21 cellular contexts compared by ENCODE assay signal in the genomic region with DNA sequence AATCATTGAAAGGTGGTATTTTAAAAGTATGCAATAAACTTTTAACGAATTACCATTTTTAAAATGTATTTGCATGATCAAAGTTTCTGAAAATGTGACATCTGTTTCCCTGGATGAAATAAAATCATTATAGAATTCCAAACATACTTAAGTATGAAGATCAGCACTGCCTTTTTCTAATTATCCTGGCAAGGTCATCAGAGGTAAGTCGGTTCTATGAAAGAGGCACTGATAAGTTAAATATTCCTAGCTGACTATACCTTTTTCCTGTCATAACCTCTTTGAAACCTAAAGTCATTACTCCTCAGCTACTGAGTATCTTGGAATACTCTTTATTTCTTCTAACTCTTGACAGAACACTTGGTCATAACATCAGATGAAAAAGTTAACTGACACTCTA.
"Had no signal": no experiment of that assay in that cellular context is flagged by ENCODE, and none has a peak within 500 bp of the region (broad histone marks: within the 10 kb centered on the region; RNA-seq: fewer than 3 reads in every experiment).

No MANE protein-coding gene starts in this region.

- ATAC-seq: activated naive CD8-positive, alpha-beta T cell treated with anti-CD3 and anti-CD28 coated beads, Interleukin-2, amount 50 U/mL, for 24 hours; activated T-helper 17 cell treated with anti-CD3 and anti-CD28 coated beads, Interleukin-2, amount 50 U/mL, for 72 hours; left lobe of liver; naive thymus-derived CD8-positive, alpha-beta T cell; stimulated activated naive B cell treated with anti-CD40 and anti-IgM and Interleukin-4, amounts not matched to agents 10 μg/mL and 1 μg/mL and 100 μg/mL, for 72 hours had no signal

- H3K36me3 Mint-ChIP-seq: memory B cell; naive thymus-derived CD8-positive, alpha-beta T cell; stimulated activated naive B cell treated with anti-CD40 and anti-IgM and Interleukin-4, amounts not matched to agents 10 μg/mL and 1 μg/mL and 100 μg/mL, for 72 hours had no signal

- H3K27ac ChIP-seq: ascending aorta, right atrium auricular region, skin epidermis, tibial artery had no signal

- H3K4me1 ChIP-seq: right atrium auricular region, tibial artery had no signal

- H3K9me3 Mint-ChIP-seq: activated naive CD8-positive, alpha-beta T cell treated with anti-CD3 and anti-CD28 coated beads, Interleukin-2, amount 50 U/mL, for 24 hours; activated T-helper 17 cell treated with anti-CD3 and anti-CD28 coated beads, Interleukin-2, amount 50 U/mL, for 72 hours; memory B cell; naive thymus-derived CD8-positive, alpha-beta T cell; stimulated activated naive B cell treated with anti-CD40 and anti-IgM and Interleukin-4, amounts not matched to agents 10 μg/mL and 1 μg/mL and 100 μg/mL, for 72 hours; T-helper 2 cell treated with Interferon-gamma antibody and Interleukin-4, amounts not matched to agents 5 μg/mL and 100 μg/mL, for 36 hours had no signal

- H3K27me3 Mint-ChIP-seq: activated naive CD8-positive, alpha-beta T cell treated with anti-CD3 and anti-CD28 coated beads, Interleukin-2, amount 50 U/mL, for 24 hours; activated T-helper 17 cell treated with anti-CD3 and anti-CD28 coated beads, Interleukin-2, amount 50 U/mL, for 72 hours; dendritic cell treated with granulocyte-macrophage colony-stimulating factor and Interleukin-4, amounts not matched to agents 40 ng/mL and 50 ng/mL, for 4 days; memory B cell; stimulated activated naive B cell treated with anti-CD40 and anti-IgM and Interleukin-4, amounts not matched to agents 10 μg/mL and 1 μg/mL and 100 μg/mL, for 72 hours had no signal

- H3K9me3 ChIP-seq: ascending aorta, right atrium auricular region, tibial artery had no signal

- H3K27ac Mint-ChIP-seq: activated naive CD8-positive, alpha-beta T cell treated with anti-CD3 and anti-CD28 coated beads, Interleukin-2, amount 50 U/mL, for 24 hours; activated T-helper 17 cell treated with anti-CD3 and anti-CD28 coated beads, Interleukin-2, amount 50 U/mL, for 72 hours; dendritic cell treated with granulocyte-macrophage colony-stimulating factor and Interleukin-4, amounts not matched to agents 40 ng/mL and 50 ng/mL, for 4 days; memory B cell; naive thymus-derived CD8-positive, alpha-beta T cell; stimulated activated naive B cell treated with anti-CD40 and anti-IgM and Interleukin-4, amounts not matched to agents 10 μg/mL and 1 μg/mL and 100 μg/mL, for 72 hours; T-helper 2 cell treated with Interferon-gamma antibody and Interleukin-4, amounts not matched to agents 5 μg/mL and 100 μg/mL, for 36 hours had no signal

- DNase-seq: activated CD4-positive, alpha-beta T cell treated with anti-CD3 and anti-CD28 coated beads, Interleukin-2, amount 50 U/mL, for 4 hours; activated CD4-positive, CD25-positive, alpha-beta regulatory T cell treated with anti-CD3 and anti-CD28 coated beads, Interleukin-2, amount 50 U/mL, for 72 hours; activated naive CD4-positive, alpha-beta T cell treated with Interleukin-2 at 50 U/mL for 16 hours; activated naive CD8-positive, alpha-beta T cell treated with anti-CD3 and anti-CD28 coated beads, Interleukin-2, amount 50 U/mL, for 24 hours; effector memory CD4-positive, alpha-beta T cell; head of caudate nucleus; naive thymus-derived CD8-positive, alpha-beta T cell; nucleus accumbens; posterior cingulate gyrus; stimulated activated CD4-positive, alpha-beta T cell treated with anti-CD3 and anti-CD28 coated beads, Interleukin-15, amount 100 ng/mL, for 24 hours; stimulated activated CD4-positive, alpha-beta T cell treated with anti-CD3 and anti-CD28 coated beads, Interleukin-4, amount 100 ng/mL, for 1 hour; stimulated activated naive B cell treated with anti-CD40 and anti-IgM and Interleukin-4, amounts not matched to agents 10 μg/mL and 1 μg/mL and 100 μg/mL, for 72 hours; tibial artery had no signal

- H3K4me3 Mint-ChIP-seq: activated naive CD8-positive, alpha-beta T cell treated with anti-CD3 and anti-CD28 coated beads, Interleukin-2, amount 50 U/mL, for 24 hours; activated T-helper 17 cell treated with anti-CD3 and anti-CD28 coated beads, Interleukin-2, amount 50 U/mL, for 72 hours; dendritic cell treated with granulocyte-macrophage colony-stimulating factor and Interleukin-4, amounts not matched to agents 40 ng/mL and 50 ng/mL, for 4 days; memory B cell; naive thymus-derived CD8-positive, alpha-beta T cell; stimulated activated naive B cell treated with anti-CD40 and anti-IgM and Interleukin-4, amounts not matched to agents 10 μg/mL and 1 μg/mL and 100 μg/mL, for 72 hours; T-helper 2 cell treated with Interferon-gamma antibody and Interleukin-4, amounts not matched to agents 5 μg/mL and 100 μg/mL, for 36 hours had no signal

- H3K27me3 ChIP-seq: ascending aorta, right atrium auricular region, tibial artery had no signal

- H3K4me1 Mint-ChIP-seq: activated naive CD8-positive, alpha-beta T cell treated with anti-CD3 and anti-CD28 coated beads, Interleukin-2, amount 50 U/mL, for 24 hours; activated T-helper 17 cell treated with anti-CD3 and anti-CD28 coated beads, Interleukin-2, amount 50 U/mL, for 72 hours; memory B cell; naive thymus-derived CD8-positive, alpha-beta T cell; stimulated activated naive B cell treated with anti-CD40 and anti-IgM and Interleukin-4, amounts not matched to agents 10 μg/mL and 1 μg/mL and 100 μg/mL, for 72 hours had no signal

- H3K36me3 ChIP-seq: ascending aorta, right atrium auricular region, tibial artery had no signal

- H3K4me3 ChIP-seq: ascending aorta, right atrium auricular region, skin epidermis, tibial artery had no signal
